In the genomic region with DNA sequence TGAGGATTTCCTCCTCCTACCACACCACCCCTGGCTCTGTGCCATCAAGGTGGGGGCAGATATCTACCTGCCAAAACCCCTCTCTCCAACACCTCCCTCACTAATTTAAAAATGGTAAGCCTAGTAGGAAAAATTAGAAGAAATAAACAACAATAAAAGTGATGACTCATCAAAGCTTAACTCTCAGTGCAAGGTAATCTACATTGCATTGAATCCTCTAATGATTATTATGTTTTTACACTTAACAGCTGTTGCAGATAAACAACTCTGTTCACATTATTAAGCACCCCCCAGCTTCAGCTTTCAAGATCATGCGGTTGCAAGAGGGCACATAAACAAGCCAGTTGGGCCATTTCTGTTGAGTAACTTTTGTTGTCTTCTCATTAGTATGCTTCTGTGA, we compare ENCODE assay signal across 2 cellular contexts.
TF ChIP-seq lines count a peak whose summit lies in the region.

No MANE protein-coding gene starts in this region.

TF ChIP-seq in HepG2, 621 proteins besides CTCF, POLR2A, EP300 and RAD21 (continued from another document):
- TF ChIP-seq, protein P1, sequence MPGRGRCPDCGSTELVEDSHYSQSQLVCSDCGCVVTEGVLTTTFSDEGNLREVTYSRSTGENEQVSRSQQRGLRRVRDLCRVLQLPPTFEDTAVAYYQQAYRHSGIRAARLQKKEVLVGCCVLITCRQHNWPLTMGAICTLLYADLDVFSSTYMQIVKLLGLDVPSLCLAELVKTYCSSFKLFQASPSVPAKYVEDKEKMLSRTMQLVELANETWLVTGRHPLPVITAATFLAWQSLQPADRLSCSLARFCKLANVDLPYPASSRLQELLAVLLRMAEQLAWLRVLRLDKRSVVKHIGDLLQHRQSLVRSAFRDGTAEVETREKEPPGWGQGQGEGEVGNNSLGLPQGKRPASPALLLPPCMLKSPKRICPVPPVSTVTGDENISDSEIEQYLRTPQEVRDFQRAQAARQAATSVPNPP (CRISPR knock-in tag; IDR thresholded peaks at IDR 0.05), result no peak
- peak; percentile 96 for TF ChIP-seq MAFF (IDR thresholded peaks at IDR 0.05; ENCODE audit: low read depth, low read length)
- TF ChIP-seq ZNF713 (CRISPR knock-in tag; IDR thresholded peaks at IDR 0.05), result no peak
- TF ChIP-seq ZNF569 (CRISPR knock-in tag; IDR thresholded peaks at IDR 0.05; ENCODE audit: borderline replicate concordance), result no peak
- TF ChIP-seq KLF9 (CRISPR knock-in tag; IDR thresholded peaks at IDR 0.05; ENCODE audit: low read depth), result no peak
- peak; percentile 91 to 96 for TF ChIP-seq MAFK (conservative IDR thresholded peaks at IDR 0.05 in 1 of 2, IDR thresholded peaks at IDR 0.05 in 1 of 2; ENCODE audit: low read length in 2 of 2)

TF ChIP-seq in K562, 482 proteins besides CTCF, POLR2A, EP300 and RAD21 (continued from another document):
- peak; percentile 45; the same call in 1 of the 2 replicates for TF ChIP-seq NFE2L1 (tag; IDR thresholded peaks at IDR 0.05; ENCODE audit: borderline replicate concordance, low read depth)
- TF ChIP-seq MAFG (tag; conservative IDR thresholded peaks at IDR 0.05), result peak; percentile 98
- peak; percentile 12 for TF ChIP-seq DACH1 (IDR thresholded peaks at IDR 0.05; ENCODE audit: partially characterized antibody)
- TF ChIP-seq C11orf30 (IDR thresholded peaks at IDR 0.05; ENCODE audit: low read depth), result peak; percentile 94
- peak; percentile 97 for TF ChIP-seq ZNF316 (IDR thresholded peaks at IDR 0.05)
- no peak for TF ChIP-seq ZKSCAN3 (CRISPR knock-in tag; IDR thresholded peaks at IDR 0.05)
- TF ChIP-seq ZNF586 (CRISPR knock-in tag; conservative IDR thresholded peaks at IDR 0.05), result no peak
- no peak for TF ChIP-seq MCM5 (IDR thresholded peaks at IDR 0.05; ENCODE audit: low read depth)
- peak; percentile 96 for TF ChIP-seq MAFF (IDR thresholded peaks at IDR 0.05; ENCODE audit: low read length)
- 0 out of 2 replicates have a peak, but pooled peaks have one; percentile 25 for TF ChIP-seq FOSL1 (tag; conservative IDR thresholded peaks at IDR 0.05)
- TF ChIP-seq MAFK (IDR thresholded peaks at IDR 0.05; ENCODE audit: low read length), result peak; percentile 98
- TF ChIP-seq, protein P2, sequence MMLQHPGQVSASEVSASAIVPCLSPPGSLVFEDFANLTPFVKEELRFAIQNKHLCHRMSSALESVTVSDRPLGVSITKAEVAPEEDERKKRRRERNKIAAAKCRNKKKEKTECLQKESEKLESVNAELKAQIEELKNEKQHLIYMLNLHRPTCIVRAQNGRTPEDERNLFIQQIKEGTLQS (IDR thresholded peaks at IDR 0.05), result peak; percentile 72
- TF ChIP-seq, protein P2 (CRISPR knock-in tag; conservative IDR thresholded peaks at IDR 0.05), result no peak
